Comparison of ENCODE assay signal across 16 cellular contexts in genomic region chr1:201420608-201421002, GRCh38. TPM values are rescaled to one million over a fixed set of nuclear protein-coding genes. Genes with fewer than 3 reads are reported as not detected.
"Had no signal": no experiment of that assay in that cellular context is flagged by ENCODE, and none has a peak within 500 bp of the region (broad histone marks: within the 10 kb centered on the region; RNA-seq: fewer than 3 reads in every experiment).

No MANE protein-coding gene starts in this region.

- H3K27me3 ChIP-seq: colonic mucosa, ovary, transverse colon had no signal

- FAIRE-seq: islet of Langerhans had no signal

- ATAC-seq: esophagus mucosa, left lobe of liver had no signal

- H3K9me3 Mint-ChIP-seq: activated CD4-positive, alpha-beta T cell treated with anti-CD3 and anti-CD28 coated beads, Interleukin-2, amount 10 ng/mL, durations not matched to agents 7 days and 5 days; activated naive CD4-positive, alpha-beta T cell treated with anti-CD3 and anti-CD28 coated beads for 36 hours; activated T-helper 2 cell treated with anti-CD3 and anti-CD28 coated beads, Interferon-gamma antibody, Interleukin-2, Interleukin-4, amounts not matched to agents 10 μg/mL and 5 μg/mL and 100 μg/mL, durations not matched to agents 14 hours and 24 hours and 36 hours had no signal

- H3K27ac ChIP-seq: colonic mucosa, ovary, skin epidermis, transverse colon had no signal

- H3K4me1 Mint-ChIP-seq: activated CD4-positive, alpha-beta T cell treated with anti-CD3 and anti-CD28 coated beads, Interleukin-2, amount 10 ng/mL, durations not matched to agents 7 days and 5 days had no signal

- H3K4me3 ChIP-seq: colonic mucosa, ovary, skin epidermis, transverse colon had no signal

- H3K36me3 ChIP-seq: colonic mucosa, ovary, transverse colon had no signal

- H3K4me1 ChIP-seq: colonic mucosa, transverse colon had no signal

- DNase-seq: activated CD4-positive, alpha-beta T cell treated with anti-CD3 and anti-CD28 coated beads, Interleukin-2, amount 10 ng/mL, durations not matched to agents 7 days and 5 days; activated CD4-positive, CD25-positive, alpha-beta regulatory T cell; activated naive CD4-positive, alpha-beta T cell treated with anti-CD3 and anti-CD28 coated beads for 36 hours; caudate nucleus; colonic mucosa; ovary; stimulated activated CD4-positive, alpha-beta T cell treated with anti-CD3 and anti-CD28 coated beads, Interleukin-4, amount 100 ng/mL, for 4 hours; stimulated activated CD8-positive, alpha-beta memory T cell treated with anti-CD3 and anti-CD28 coated beads, Interleukin-4, amount 100 ng/mL, for 48 hours; stimulated activated naive CD4-positive, alpha-beta T cell treated with Interleukin-2 at 50 U/mL for 16 hours; transverse colon had no signal

- H3K27ac Mint-ChIP-seq: activated CD4-positive, alpha-beta T cell treated with anti-CD3 and anti-CD28 coated beads, Interleukin-2, amount 10 ng/mL, durations not matched to agents 7 days and 5 days; activated naive CD4-positive, alpha-beta T cell treated with anti-CD3 and anti-CD28 coated beads for 36 hours; activated T-helper 2 cell treated with anti-CD3 and anti-CD28 coated beads, Interferon-gamma antibody, Interleukin-2, Interleukin-4, amounts not matched to agents 10 μg/mL and 5 μg/mL and 100 μg/mL, durations not matched to agents 14 hours and 24 hours and 36 hours had no signal

- H3K9me3 ChIP-seq: colonic mucosa, ovary, transverse colon had no signal

- H3K4me3 Mint-ChIP-seq: activated CD4-positive, alpha-beta T cell treated with anti-CD3 and anti-CD28 coated beads, Interleukin-2, amount 10 ng/mL, durations not matched to agents 7 days and 5 days; activated naive CD4-positive, alpha-beta T cell treated with anti-CD3 and anti-CD28 coated beads for 36 hours had no signal

RNA-seq across cellular contexts. Expression of gene TNNI1, which starts 0.9 kb away (rescaled TPM):
- total RNA-seq: activated CD4-positive, alpha-beta T cell treated with anti-CD3 and anti-CD28 coated beads, Interleukin-2, amount 10 ng/mL, durations not matched to agents 7 days and 5 days; activated naive CD4-positive, alpha-beta T cell treated with anti-CD3 and anti-CD28 coated beads for 36 hours; activated T-helper 2 cell treated with anti-CD3 and anti-CD28 coated beads, Interferon-gamma antibody, Interleukin-2, Interleukin-4, amounts not matched to agents 10 μg/mL and 5 μg/mL and 100 μg/mL, durations not matched to agents 14 hours and 24 hours and 36 hours; colonic mucosa; esophagus mucosa; left lobe of liver had no signal

RNA-seq across cellular contexts. Expression of gene LAD1, which starts 21.5 kb away (rescaled TPM):
- total RNA-seq: activated CD4-positive, alpha-beta T cell treated with anti-CD3 and anti-CD28 coated beads, Interleukin-2, amount 10 ng/mL, durations not matched to agents 7 days and 5 days; activated naive CD4-positive, alpha-beta T cell treated with anti-CD3 and anti-CD28 coated beads for 36 hours; activated T-helper 2 cell treated with anti-CD3 and anti-CD28 coated beads, Interferon-gamma antibody, Interleukin-2, Interleukin-4, amounts not matched to agents 10 μg/mL and 5 μg/mL and 100 μg/mL, durations not matched to agents 14 hours and 24 hours and 36 hours had no signal
- polyA plus RNA-seq: neural cell had no signal

RNA-seq across cellular contexts. Expression of gene TNNT2, which starts 43.1 kb away (rescaled TPM):
- total RNA-seq: activated CD4-positive, alpha-beta T cell treated with anti-CD3 and anti-CD28 coated beads, Interleukin-2, amount 10 ng/mL, durations not matched to agents 7 days and 5 days; activated naive CD4-positive, alpha-beta T cell treated with anti-CD3 and anti-CD28 coated beads for 36 hours; activated T-helper 2 cell treated with anti-CD3 and anti-CD28 coated beads, Interferon-gamma antibody, Interleukin-2, Interleukin-4, amounts not matched to agents 10 μg/mL and 5 μg/mL and 100 μg/mL, durations not matched to agents 14 hours and 24 hours and 36 hours had no signal
- polyA plus RNA-seq: neural cell had no signal
